Comparison of ENCODE assay signal across 8 cellular contexts in the genomic region with DNA sequence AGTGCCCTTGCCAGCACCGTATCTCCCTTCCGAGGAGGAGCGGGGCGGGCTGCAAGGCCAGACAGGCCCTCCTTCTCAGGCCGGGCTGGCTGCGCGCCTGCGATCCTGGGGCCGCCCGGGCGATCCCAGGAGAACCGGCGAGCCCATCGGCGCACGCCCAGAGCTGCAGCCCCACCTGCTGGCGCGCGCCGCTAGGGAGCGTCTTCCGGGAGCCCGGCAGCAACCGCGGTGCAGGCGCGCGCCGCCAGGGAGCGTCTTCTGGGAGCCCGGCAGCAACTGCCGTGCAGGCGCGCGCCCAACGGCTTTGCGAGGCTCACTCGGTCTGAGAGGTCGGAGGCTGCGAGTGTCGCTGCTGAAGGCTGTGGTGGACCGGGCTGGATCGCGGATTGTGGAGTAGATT.
DNase-seq lines count a peak whose midpoint lies in the region; ATAC-seq and TF ChIP-seq lines count a peak whose summit lies in the region.
"Not testable (repeated sequence)": the region's sequence is repeated elsewhere in the genome, so short reads cannot be mapped to it uniquely, and the experiment has no call there.

No MANE protein-coding gene starts in this region.

- H3K4me2 ChIP-seq in MM.1S (ENCODE audit: low read depth, low read length): not testable (repeated sequence)

- not testable (repeated sequence) for H3K4me3 ChIP-seq in MM.1S (ENCODE audit: low read length)
- H3K4me3 ChIP-seq in coronary artery: peak overlapping the region; percentile 59

- H3K36me3 ChIP-seq in MM.1S (replicated peaks; ENCODE audit: insufficient read depth, low read length): not testable (repeated sequence)

- not testable (repeated sequence) for H3K4me1 ChIP-seq in MM.1S (ENCODE audit: low read length)

- DNase-seq in MM.1S; coronary artery (ENCODE audit: low spot score): not testable (repeated sequence)
- peak; percentile 81 for DNase-seq in activated CD8-positive, alpha-beta memory T cell treated with anti-CD3 and anti-CD28 coated beads, Interleukin-2, amount 50 U/mL, for 4 hours
- DNase-seq in mesenteric fat pad (ENCODE audit: low spot score): peak; percentile 91
- peak; percentile 68 to 70 for DNase-seq in stimulated activated CD4-positive, alpha-beta T cell treated with anti-CD3 and anti-CD28 coated beads, Interleukin-4, amount 100 ng/mL, for 48 hours (ENCODE audit: low read depth in 2 of 2)

- H3F3A ChIP-seq in MM.1S (ENCODE audit: insufficient read depth, low read length): not testable (repeated sequence)

- ATAC-seq in GM19023 (IDR thresholded peaks at IDR 0.05; ENCODE audit: unreplicated experiment) (peak; percentile 100), HG02763 (IDR thresholded peaks at IDR 0.05; ENCODE audit: unreplicated experiment) (peak; percentile 100)

- TF ChIP-seq CTCF in 22Rv1 (IDR thresholded peaks at IDR 0.05) (peak; percentile 33), MM.1S (IDR thresholded peaks at IDR 0.05; ENCODE audit: low read length) (peak; percentile 9; the same call in 1 of the 2 replicates), coronary artery (IDR thresholded peaks at IDR 0.05) (peak; percentile 13)

- H4K20me1 ChIP-seq in MM.1S (ENCODE audit: insufficient read depth, low read length): not testable (repeated sequence)

- H3K79me2 ChIP-seq in MM.1S (ENCODE audit: low read length): not testable (repeated sequence)

- not testable (repeated sequence) for H3K9ac ChIP-seq in MM.1S (ENCODE audit: low read length)

- not testable (repeated sequence) for H3K27me3 ChIP-seq in MM.1S (replicated peaks; ENCODE audit: insufficient read depth, low read length)

- H3K9me2 ChIP-seq in MM.1S (replicated peaks; ENCODE audit: insufficient read depth, low read length): not testable (repeated sequence)

- H2AFZ ChIP-seq in MM.1S (ENCODE audit: low read length): not testable (repeated sequence)

- H3K9me3 ChIP-seq in MM.1S (replicated peaks; ENCODE audit: insufficient read depth, low read length): not testable (repeated sequence)

- H3K27ac ChIP-seq in 22Rv1; MM.1S (ENCODE audit: low read length); coronary artery: not testable (repeated sequence)
